Comparison of ENCODE assay signal across 1 cellular context in the genomic region with DNA sequence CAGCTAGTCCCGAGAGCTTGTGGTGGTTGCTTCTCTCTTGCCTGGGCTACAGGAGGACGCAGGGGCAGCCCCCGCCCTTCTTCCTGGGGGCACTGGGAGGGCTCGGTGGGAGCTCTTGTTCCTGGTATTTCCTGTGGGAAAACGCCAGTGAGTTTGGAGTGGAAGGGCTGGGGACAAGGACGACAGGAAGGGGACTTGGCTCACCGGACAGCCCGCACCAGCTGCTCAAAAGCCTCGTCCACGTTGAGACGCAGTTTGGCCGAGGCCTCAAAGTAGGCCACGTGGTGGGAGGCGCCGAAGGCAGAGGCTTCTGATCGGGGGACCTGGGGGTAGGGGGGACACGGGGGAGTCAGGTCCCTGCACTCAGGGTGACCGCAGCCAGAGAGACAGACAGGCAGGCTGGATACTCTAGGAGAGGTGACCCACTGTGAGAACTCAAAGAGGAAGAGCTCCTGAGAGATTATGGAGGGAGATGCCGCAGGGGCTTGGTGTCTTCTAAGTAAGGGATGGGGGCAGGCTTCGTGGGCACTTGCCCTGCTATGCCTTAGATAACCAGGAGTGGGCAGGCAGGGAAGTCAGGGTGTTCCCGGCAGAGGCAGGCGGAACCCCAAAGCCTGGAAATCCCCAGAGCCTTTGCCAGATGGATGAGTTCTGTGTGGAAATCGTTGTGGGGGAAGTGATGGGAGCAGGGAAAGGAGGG.
TF ChIP-seq lines count a peak whose summit lies in the region.

No MANE protein-coding gene starts in this region.

TF ChIP-seq in HepG2, 621 proteins besides CTCF, POLR2A, EP300 and RAD21:
- TF ChIP-seq GABPA (IDR thresholded peaks at IDR 0.05; ENCODE audit: low read depth, low read length) (no peak), GABPA (CRISPR knock-in tag; IDR thresholded peaks at IDR 0.05; ENCODE audit: low read depth) (no peak), ZFP36 (IDR thresholded peaks at IDR 0.05; ENCODE audit: borderline replicate concordance, low read depth, low read length, partially characterized antibody) (no peak), ELF1 (CRISPR knock-in tag; IDR thresholded peaks at IDR 0.05) (no peak), KDM5B (CRISPR knock-in tag; IDR thresholded peaks at IDR 0.05; ENCODE audit: borderline replicate concordance) (0 out of 2 replicates have a peak, but pooled peaks have one; percentile 13), TBX2 (CRISPR knock-in tag; IDR thresholded peaks at IDR 0.05; ENCODE audit: borderline replicate concordance) (no peak), ZNF292 (CRISPR knock-in tag; IDR thresholded peaks at IDR 0.05; ENCODE audit: borderline replicate concordance, low read depth) (no peak), ZBTB7B (CRISPR knock-in tag; IDR thresholded peaks at IDR 0.05) (no peak)
- TF ChIP-seq, protein P1, sequence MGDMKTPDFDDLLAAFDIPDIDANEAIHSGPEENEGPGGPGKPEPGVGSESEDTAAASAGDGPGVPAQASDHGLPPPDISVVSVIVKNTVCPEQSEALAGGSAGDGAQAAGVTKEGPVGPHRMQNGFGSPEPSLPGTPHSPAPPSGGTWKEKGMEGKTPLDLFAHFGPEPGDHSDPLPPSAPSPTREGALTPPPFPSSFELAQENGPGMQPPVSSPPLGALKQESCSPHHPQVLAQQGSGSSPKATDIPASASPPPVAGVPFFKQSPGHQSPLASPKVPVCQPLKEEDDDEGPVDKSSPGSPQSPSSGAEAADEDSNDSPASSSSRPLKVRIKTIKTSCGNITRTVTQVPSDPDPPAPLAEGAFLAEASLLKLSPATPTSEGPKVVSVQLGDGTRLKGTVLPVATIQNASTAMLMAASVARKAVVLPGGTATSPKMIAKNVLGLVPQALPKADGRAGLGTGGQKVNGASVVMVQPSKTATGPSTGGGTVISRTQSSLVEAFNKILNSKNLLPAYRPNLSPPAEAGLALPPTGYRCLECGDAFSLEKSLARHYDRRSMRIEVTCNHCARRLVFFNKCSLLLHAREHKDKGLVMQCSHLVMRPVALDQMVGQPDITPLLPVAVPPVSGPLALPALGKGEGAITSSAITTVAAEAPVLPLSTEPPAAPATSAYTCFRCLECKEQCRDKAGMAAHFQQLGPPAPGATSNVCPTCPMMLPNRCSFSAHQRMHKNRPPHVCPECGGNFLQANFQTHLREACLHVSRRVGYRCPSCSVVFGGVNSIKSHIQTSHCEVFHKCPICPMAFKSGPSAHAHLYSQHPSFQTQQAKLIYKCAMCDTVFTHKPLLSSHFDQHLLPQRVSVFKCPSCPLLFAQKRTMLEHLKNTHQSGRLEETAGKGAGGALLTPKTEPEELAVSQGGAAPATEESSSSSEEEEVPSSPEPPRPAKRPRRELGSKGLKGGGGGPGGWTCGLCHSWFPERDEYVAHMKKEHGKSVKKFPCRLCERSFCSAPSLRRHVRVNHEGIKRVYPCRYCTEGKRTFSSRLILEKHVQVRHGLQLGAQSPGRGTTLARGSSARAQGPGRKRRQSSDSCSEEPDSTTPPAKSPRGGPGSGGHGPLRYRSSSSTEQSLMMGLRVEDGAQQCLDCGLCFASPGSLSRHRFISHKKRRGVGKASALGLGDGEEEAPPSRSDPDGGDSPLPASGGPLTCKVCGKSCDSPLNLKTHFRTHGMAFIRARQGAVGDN (CRISPR knock-in tag; IDR thresholded peaks at IDR 0.05), result peak; percentile 11; the same call in 1 of the 2 replicates
